ENCODE assay signal across 8 cellular contexts in the genomic region with DNA sequence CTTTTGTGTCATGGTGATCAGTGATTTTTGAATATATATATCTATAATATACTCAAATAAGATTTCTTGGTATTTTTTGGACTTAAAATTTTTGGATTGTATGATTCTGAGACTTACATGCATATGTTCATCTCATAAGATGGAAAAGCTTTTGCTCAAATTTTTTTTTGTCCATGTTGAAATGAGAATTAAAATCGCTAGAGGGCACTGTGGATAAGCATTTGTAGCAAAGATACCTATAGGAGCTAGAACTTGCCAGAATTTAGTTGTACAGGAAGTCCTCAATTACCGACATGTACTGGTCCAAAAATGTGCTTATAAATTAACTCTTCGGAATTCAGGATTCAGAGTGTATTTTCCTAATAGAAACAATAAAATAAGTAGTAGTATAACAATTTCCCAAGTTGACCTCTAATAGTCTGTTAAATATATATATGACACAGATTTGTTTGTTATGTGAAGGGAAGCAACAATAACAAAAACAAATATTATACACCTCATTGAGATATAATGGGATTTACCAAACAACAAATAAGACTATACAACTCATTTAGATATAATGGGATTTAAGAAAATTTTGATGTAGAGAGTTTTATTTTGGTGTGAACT.
DNase-seq lines count a peak whose midpoint lies in the region; ATAC-seq and TF ChIP-seq lines count a peak whose summit lies in the region.

No MANE protein-coding gene starts in this region.

- peak; percentile 84 for TF ChIP-seq CTCF in type B pancreatic cell (conservative IDR thresholded peaks at IDR 0.05)

- no peaks in the 10 kb centered on the region for H3K4me1 Mint-ChIP-seq in type B pancreatic cell (ENCODE audit: unreplicated experiment)
- no peaks in the 10 kb centered on the region for H3K4me1 Mint-ChIP-seq in activated T-helper 2 cell treated with anti-CD3 and anti-CD28 coated beads, Interferon-gamma antibody, Interleukin-2, Interleukin-4, amounts not matched to agents 10 μg/mL and 5 μg/mL and 100 μg/mL, durations not matched to agents 14 hours and 24 hours and 36 hours (ENCODE audit: low read depth)

- DNase-seq in COR-L47 (lab: John Stamatoyannopoulos, UW) (peak; percentile 20), NCI-H2196 treated with DMSO at 0.1 percent for 48 hours (lab: John Stamatoyannopoulos, UW; ENCODE audit: unreplicated experiment) (peak; percentile 4), astrocyte of the hippocampus (ENCODE audit: low read depth, low spot score) (peak; percentile 66), inferior parietal cortex (ENCODE audit: extremely low spot score) (peak; percentile 89), type B pancreatic cell (ENCODE audit: extremely low spot score, unreplicated experiment) (no peak)
- no peak for DNase-seq in activated T-helper 2 cell treated with anti-CD3 and anti-CD28 coated beads, Interferon-gamma antibody, Interleukin-2, Interleukin-4, amounts not matched to agents 10 μg/mL and 5 μg/mL and 100 μg/mL, durations not matched to agents 14 hours and 24 hours and 36 hours (ENCODE audit: low spot score)

- H3K27me3 Mint-ChIP-seq in type B pancreatic cell: no peaks in the 10 kb centered on the region
- no peaks in the 10 kb centered on the region for H3K27me3 Mint-ChIP-seq in activated T-helper 2 cell treated with anti-CD3 and anti-CD28 coated beads, Interferon-gamma antibody, Interleukin-2, Interleukin-4, amounts not matched to agents 10 μg/mL and 5 μg/mL and 100 μg/mL, durations not matched to agents 14 hours and 24 hours and 36 hours (ENCODE audit: low read depth)

- intact Hi-C loops in activated T-helper 2 cell treated with anti-CD3 and anti-CD28 coated beads, Interferon-gamma antibody, Interleukin-2, Interleukin-4, amounts not matched to agents 10 μg/mL and 5 μg/mL and 100 μg/mL, durations not matched to agents 14 hours and 24 hours and 36 hours (cut with micrococcal nuclease): loop anchor here (5.0 kb wide), 3 partner anchors 757 to 927 kb away; no protein-coding TSS in a partner anchor

- no peaks in the 10 kb centered on the region for H3K9me3 Mint-ChIP-seq in type B pancreatic cell
- H3K9me3 Mint-ChIP-seq in activated T-helper 2 cell treated with anti-CD3 and anti-CD28 coated beads, Interferon-gamma antibody, Interleukin-2, Interleukin-4, amounts not matched to agents 10 μg/mL and 5 μg/mL and 100 μg/mL, durations not matched to agents 14 hours and 24 hours and 36 hours: no peaks in the 10 kb centered on the region

- H3K27ac Mint-ChIP-seq in type B pancreatic cell: no peak overlapping the region
- no peak overlapping the region for H3K27ac Mint-ChIP-seq in activated T-helper 2 cell treated with anti-CD3 and anti-CD28 coated beads, Interferon-gamma antibody, Interleukin-2, Interleukin-4, amounts not matched to agents 10 μg/mL and 5 μg/mL and 100 μg/mL, durations not matched to agents 14 hours and 24 hours and 36 hours

- H3K4me3 Mint-ChIP-seq in type B pancreatic cell: no peak overlapping the region
- H3K4me3 Mint-ChIP-seq in activated T-helper 2 cell treated with anti-CD3 and anti-CD28 coated beads, Interferon-gamma antibody, Interleukin-2, Interleukin-4, amounts not matched to agents 10 μg/mL and 5 μg/mL and 100 μg/mL, durations not matched to agents 14 hours and 24 hours and 36 hours (ENCODE audit: low read depth): no peak overlapping the region

- ATAC-seq in GM18870 (IDR thresholded peaks at IDR 0.05; ENCODE audit: unreplicated experiment) (peak; percentile 71), HG03139 (IDR thresholded peaks at IDR 0.05; ENCODE audit: unreplicated experiment) (peak; percentile 67)

- no peaks in the 10 kb centered on the region for H3K36me3 Mint-ChIP-seq in type B pancreatic cell
- no peaks in the 10 kb centered on the region for H3K36me3 Mint-ChIP-seq in activated T-helper 2 cell treated with anti-CD3 and anti-CD28 coated beads, Interferon-gamma antibody, Interleukin-2, Interleukin-4, amounts not matched to agents 10 μg/mL and 5 μg/mL and 100 μg/mL, durations not matched to agents 14 hours and 24 hours and 36 hours (ENCODE audit: low read depth)

Comparison
In these comparisons a context has a peak if more than half of its experiments do, and no peak if none do; other contexts are left out.
1. DNase-seq: peak in COR-L47 (single experiment), NCI-H2196 treated with DMSO at 0.1 percent for 48 hours (single experiment), astrocyte of the hippocampus (single experiment) and inferior parietal cortex (single experiment); none in type B pancreatic cell (single experiment) and activated T-helper 2 cell treated with anti-CD3 and anti-CD28 coated beads, Interferon-gamma antibody, Interleukin-2, Interleukin-4, amounts not matched to agents 10 μg/mL and 5 μg/mL and 100 μg/mL, durations not matched to agents 14 hours and 24 hours and 36 hours (single experiment).